In the genomic region with DNA sequence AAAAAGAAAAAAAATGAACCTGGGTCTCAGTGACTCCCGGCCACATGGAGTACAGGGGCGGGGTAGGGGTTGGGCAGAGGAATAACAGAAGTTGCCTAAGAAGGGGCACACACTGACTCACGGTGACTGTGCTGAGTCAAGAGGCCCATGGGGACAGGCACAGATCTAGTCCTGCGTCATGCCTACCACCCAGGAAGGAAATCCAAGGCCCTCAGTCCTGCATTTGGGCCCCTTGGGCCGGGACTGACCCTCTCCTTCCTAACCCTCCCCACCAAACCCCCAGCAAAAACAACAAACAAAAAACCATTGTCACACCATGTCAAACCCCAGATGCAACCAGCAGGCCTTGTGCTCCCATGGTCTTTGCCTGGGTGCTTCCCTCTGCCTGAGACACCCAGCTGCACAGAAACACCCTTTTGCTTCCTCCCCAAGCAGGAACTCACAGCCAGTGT, we compare ENCODE assay signal across 1 cellular context.
TF ChIP-seq lines count a peak whose summit lies in the region.

No MANE protein-coding gene starts in this region.

TF ChIP-seq in GM23338, 12 proteins besides CTCF, POLR2A, EP300 and RAD21 (continued from another document):
- TF ChIP-seq REST (IDR thresholded peaks at IDR 0.05; ENCODE audit: unreplicated experiment) (no peak), EZH2phosphoT487 (IDR thresholded peaks at IDR 0.05; ENCODE audit: unreplicated experiment) (no peak), POLR2AphosphoS5 (IDR thresholded peaks at IDR 0.05; ENCODE audit: low read depth) (no peak), ZNF114 (CRISPR knock-in tag; IDR thresholded peaks at IDR 0.05) (no peak)
- TF ChIP-seq, protein P1, sequence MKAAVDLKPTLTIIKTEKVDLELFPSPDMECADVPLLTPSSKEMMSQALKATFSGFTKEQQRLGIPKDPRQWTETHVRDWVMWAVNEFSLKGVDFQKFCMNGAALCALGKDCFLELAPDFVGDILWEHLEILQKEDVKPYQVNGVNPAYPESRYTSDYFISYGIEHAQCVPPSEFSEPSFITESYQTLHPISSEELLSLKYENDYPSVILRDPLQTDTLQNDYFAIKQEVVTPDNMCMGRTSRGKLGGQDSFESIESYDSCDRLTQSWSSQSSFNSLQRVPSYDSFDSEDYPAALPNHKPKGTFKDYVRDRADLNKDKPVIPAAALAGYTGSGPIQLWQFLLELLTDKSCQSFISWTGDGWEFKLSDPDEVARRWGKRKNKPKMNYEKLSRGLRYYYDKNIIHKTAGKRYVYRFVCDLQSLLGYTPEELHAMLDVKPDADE (IDR thresholded peaks at IDR 0.05) = no peak
- TF ChIP-seq, protein P2, sequence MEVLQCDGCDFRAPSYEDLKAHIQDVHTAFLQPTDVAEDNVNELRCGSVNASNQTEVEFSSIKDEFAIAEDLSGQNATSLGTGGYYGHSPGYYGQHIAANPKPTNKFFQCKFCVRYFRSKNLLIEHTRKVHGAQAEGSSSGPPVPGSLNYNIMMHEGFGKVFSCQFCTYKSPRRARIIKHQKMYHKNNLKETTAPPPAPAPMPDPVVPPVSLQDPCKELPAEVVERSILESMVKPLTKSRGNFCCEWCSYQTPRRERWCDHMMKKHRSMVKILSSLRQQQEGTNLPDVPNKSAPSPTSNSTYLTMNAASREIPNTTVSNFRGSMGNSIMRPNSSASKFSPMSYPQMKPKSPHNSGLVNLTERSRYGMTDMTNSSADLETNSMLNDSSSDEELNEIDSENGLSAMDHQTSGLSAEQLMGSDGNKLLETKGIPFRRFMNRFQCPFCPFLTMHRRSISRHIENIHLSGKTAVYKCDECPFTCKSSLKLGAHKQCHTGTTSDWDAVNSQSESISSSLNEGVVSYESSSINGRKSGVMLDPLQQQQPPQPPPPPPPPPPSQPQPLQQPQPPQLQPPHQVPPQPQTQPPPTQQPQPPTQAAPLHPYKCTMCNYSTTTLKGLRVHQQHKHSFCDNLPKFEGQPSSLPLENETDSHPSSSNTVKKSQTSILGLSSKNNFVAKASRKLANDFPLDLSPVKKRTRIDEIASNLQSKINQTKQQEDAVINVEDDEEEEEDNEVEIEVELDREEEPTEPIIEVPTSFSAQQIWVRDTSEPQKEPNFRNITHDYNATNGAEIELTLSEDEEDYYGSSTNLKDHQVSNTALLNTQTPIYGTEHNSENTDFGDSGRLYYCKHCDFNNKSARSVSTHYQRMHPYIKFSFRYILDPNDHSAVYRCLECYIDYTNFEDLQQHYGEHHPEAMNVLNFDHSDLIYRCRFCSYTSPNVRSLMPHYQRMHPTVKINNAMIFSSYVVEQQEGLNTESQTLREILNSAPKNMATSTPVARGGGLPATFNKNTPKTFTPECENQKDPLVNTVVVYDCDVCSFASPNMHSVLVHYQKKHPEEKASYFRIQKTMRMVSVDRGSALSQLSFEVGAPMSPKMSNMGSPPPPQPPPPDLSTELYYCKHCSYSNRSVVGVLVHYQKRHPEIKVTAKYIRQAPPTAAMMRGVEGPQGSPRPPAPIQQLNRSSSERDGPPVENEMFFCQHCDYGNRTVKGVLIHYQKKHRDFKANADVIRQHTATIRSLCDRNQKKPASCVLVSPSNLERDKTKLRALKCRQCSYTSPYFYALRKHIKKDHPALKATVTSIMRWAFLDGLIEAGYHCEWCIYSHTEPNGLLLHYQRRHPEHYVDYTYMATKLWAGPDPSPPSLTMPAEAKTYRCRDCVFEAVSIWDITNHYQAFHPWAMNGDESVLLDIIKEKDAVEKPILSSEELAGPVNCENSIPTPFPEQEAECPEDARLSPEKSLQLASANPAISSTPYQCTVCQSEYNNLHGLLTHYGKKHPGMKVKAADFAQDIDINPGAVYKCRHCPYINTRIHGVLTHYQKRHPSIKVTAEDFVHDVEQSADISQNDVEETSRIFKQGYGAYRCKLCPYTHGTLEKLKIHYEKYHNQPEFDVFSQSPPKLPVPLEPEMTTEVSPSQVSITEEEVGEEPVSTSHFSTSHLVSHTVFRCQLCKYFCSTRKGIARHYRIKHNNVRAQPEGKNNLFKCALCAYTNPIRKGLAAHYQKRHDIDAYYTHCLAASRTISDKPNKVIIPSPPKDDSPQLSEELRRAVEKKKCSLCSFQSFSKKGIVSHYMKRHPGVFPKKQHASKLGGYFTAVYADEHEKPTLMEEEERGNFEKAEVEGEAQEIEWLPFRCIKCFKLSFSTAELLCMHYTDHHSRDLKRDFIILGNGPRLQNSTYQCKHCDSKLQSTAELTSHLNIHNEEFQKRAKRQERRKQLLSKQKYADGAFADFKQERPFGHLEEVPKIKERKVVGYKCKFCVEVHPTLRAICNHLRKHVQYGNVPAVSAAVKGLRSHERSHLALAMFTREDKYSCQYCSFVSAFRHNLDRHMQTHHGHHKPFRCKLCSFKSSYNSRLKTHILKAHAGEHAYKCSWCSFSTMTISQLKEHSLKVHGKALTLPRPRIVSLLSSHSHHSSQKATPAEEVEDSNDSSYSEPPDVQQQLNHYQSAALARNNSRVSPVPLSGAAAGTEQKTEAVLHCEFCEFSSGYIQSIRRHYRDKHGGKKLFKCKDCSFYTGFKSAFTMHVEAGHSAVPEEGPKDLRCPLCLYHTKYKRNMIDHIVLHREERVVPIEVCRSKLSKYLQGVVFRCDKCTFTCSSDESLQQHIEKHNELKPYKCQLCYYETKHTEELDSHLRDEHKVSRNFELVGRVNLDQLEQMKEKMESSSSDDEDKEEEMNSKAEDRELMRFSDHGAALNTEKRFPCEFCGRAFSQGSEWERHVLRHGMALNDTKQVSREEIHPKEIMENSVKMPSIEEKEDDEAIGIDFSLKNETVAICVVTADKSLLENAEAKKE (CRISPR knock-in tag; IDR thresholded peaks at IDR 0.05) = no peak
